1 cellular context compared by ENCODE assay signal in genomic region chr13:24050292-24050711, GRCh38.
TF ChIP-seq lines count a peak whose summit lies in the region.

No MANE protein-coding gene starts in this region.

TF ChIP-seq in GM23338, 12 proteins besides CTCF, POLR2A, EP300 and RAD21 (continued from another document):
- TF ChIP-seq, protein P1, sequence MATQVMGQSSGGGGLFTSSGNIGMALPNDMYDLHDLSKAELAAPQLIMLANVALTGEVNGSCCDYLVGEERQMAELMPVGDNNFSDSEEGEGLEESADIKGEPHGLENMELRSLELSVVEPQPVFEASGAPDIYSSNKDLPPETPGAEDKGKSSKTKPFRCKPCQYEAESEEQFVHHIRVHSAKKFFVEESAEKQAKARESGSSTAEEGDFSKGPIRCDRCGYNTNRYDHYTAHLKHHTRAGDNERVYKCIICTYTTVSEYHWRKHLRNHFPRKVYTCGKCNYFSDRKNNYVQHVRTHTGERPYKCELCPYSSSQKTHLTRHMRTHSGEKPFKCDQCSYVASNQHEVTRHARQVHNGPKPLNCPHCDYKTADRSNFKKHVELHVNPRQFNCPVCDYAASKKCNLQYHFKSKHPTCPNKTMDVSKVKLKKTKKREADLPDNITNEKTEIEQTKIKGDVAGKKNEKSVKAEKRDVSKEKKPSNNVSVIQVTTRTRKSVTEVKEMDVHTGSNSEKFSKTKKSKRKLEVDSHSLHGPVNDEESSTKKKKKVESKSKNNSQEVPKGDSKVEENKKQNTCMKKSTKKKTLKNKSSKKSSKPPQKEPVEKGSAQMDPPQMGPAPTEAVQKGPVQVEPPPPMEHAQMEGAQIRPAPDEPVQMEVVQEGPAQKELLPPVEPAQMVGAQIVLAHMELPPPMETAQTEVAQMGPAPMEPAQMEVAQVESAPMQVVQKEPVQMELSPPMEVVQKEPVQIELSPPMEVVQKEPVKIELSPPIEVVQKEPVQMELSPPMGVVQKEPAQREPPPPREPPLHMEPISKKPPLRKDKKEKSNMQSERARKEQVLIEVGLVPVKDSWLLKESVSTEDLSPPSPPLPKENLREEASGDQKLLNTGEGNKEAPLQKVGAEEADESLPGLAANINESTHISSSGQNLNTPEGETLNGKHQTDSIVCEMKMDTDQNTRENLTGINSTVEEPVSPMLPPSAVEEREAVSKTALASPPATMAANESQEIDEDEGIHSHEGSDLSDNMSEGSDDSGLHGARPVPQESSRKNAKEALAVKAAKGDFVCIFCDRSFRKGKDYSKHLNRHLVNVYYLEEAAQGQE (IDR thresholded peaks at IDR 0.05; ENCODE audit: unreplicated experiment), result no peak
- no peak for TF ChIP-seq ZNF331 (CRISPR knock-in tag; IDR thresholded peaks at IDR 0.05; ENCODE audit: low read depth)
- TF ChIP-seq POLR2AphosphoS5 (IDR thresholded peaks at IDR 0.05; ENCODE audit: low read depth), result no peak
- TF ChIP-seq EZH2 (IDR thresholded peaks at IDR 0.05; ENCODE audit: low read depth, unreplicated experiment), result no peak
- no peak for TF ChIP-seq ETS1 (IDR thresholded peaks at IDR 0.05)
- TF ChIP-seq CREB1 (CRISPR knock-in tag; IDR thresholded peaks at IDR 0.05; ENCODE audit: low read depth), result no peak
- TF ChIP-seq STAT1 (IDR thresholded peaks at IDR 0.05; ENCODE audit: unreplicated experiment), result no peak
- no peak for TF ChIP-seq EZH2phosphoT487 (IDR thresholded peaks at IDR 0.05; ENCODE audit: unreplicated experiment)
- TF ChIP-seq NANOG (IDR thresholded peaks at IDR 0.05; ENCODE audit: borderline replicate concordance), result no peak
- TF ChIP-seq ZNF462 (CRISPR knock-in tag; IDR thresholded peaks at IDR 0.05), result no peak
- TF ChIP-seq JUNB (IDR thresholded peaks at IDR 0.05; ENCODE audit: unreplicated experiment), result no peak
